Comparison of ENCODE assay signal across 8 cellular contexts in genomic region chr18:26656401-26656943, GRCh38.
DNase-seq lines count a peak whose midpoint lies in the region; ATAC-seq, FAIRE-seq and TF ChIP-seq lines count a peak whose summit lies in the region.

No MANE protein-coding gene starts in this region.

- H3K27ac ChIP-seq in body of pancreas: peak overlapping the region; percentile 39 to 91 (median 82)
- H3K27ac ChIP-seq in vagina: peak overlapping the region; percentile 89

- no peaks in the 10 kb centered on the region for H3K36me3 ChIP-seq in body of pancreas (replicated peaks in 1 of 2; ENCODE audit: insufficient read depth in 1 of 2, low read depth in 2 of 2)
- no peaks in the 10 kb centered on the region for H3K36me3 ChIP-seq in vagina

- no peak for FAIRE-seq in HTR-8/SVneo (lab: Jason Lieb, UNC)

- 0% methylated on average over 18 to 53 of the region's 68 CpGs for WGBS in body of pancreas, 2 donors
- 0% methylated on average over 24 to 25 of the region's 68 CpGs for WGBS in lower leg skin, 2 donors

- TF ChIP-seq CTCF in GM12864 (IDR thresholded peaks at IDR 0.05; ENCODE audit: low read depth, low read length, missing control alignments): no peak
- no peak for TF ChIP-seq CTCF in body of pancreas (IDR thresholded peaks at IDR 0.05)
- TF ChIP-seq CTCF in lower leg skin (IDR thresholded peaks at IDR 0.05): no peak
- TF ChIP-seq CTCF in vagina (IDR thresholded peaks at IDR 0.05): no peak

- H3K4me1 ChIP-seq in body of pancreas (peaks cover 24% of the 10 kb centered on the region), vagina (peaks cover 22% of the 10 kb centered on the region)

- ATAC-seq in HG02884 (IDR thresholded peaks at IDR 0.05; ENCODE audit: unreplicated experiment) (peak; percentile 22), body of pancreas (peak; percentile 11)

- DNase-seq in GM12864 (ENCODE audit: low read depth) (no peak), body of pancreas (no peak), lower leg skin (ENCODE audit: low spot score in 2 of 2) (no peak), vagina (ENCODE audit: extremely low spot score in 2 of 2) (no peak), T-helper 9 cell (no peak), cerebellar nuclear complex (lab: John Stamatoyannopoulos, UW) (no peak), HTR-8/SVneo (ENCODE audit: insufficient read length, low spot score) (no peak)

- peak overlapping the region; percentile 66 for H3K4me3 ChIP-seq in GM12864 (ENCODE audit: low read depth, low read length)
- H3K4me3 ChIP-seq in body of pancreas: peak overlapping the region; percentile 45 to 81
- H3K4me3 ChIP-seq in lower leg skin (ENCODE audit: low read depth, poor library complexity, severe bottlenecking): peak overlapping the region; percentile 63
- peak overlapping the region; percentile 59 to 66 for H3K4me3 ChIP-seq in vagina

- intact Hi-C loops in body of pancreas (cut with DNase I): no loop called here
- intact Hi-C loops in lower leg skin (cut with DNase I; ENCODE audit: low total_unique reads): loop anchor here (10.0 kb wide), 2 partner anchors 262 to 342 kb away; no protein-coding TSS in a partner anchor
- intact Hi-C loops in vagina (cut with DNase I): loop anchor here (5.0 kb wide), 1 partner anchor 109 kb away; the partner anchor contains the start of gene KCTD1

- TF ChIP-seq POLR2A in body of pancreas (IDR thresholded peaks at IDR 0.05) (no peak), lower leg skin (IDR thresholded peaks at IDR 0.05) (no peak), vagina (IDR thresholded peaks at IDR 0.05) (no peak)

- H3K27me3 ChIP-seq in body of pancreas (no peaks in the 10 kb centered on the region), vagina (no peaks in the 10 kb centered on the region)

- H3K9me3 ChIP-seq in body of pancreas (no peaks in the 10 kb centered on the region), vagina (no peaks in the 10 kb centered on the region)
